1 cellular context compared by ENCODE assay signal in genomic region chr9:126788631-126789349, GRCh38.
TF ChIP-seq lines count a peak whose summit lies in the region.

No MANE protein-coding gene starts in this region.

TF ChIP-seq in GM12878, 131 proteins besides CTCF, POLR2A, EP300 and RAD21 (continued from another document):
- no peak for TF ChIP-seq ZBED1 (IDR thresholded peaks at IDR 0.05; ENCODE audit: borderline replicate concordance)
- TF ChIP-seq SIN3A (IDR thresholded peaks at IDR 0.05; ENCODE audit: low read depth, low read length) = no peak
- TF ChIP-seq NFXL1 (IDR thresholded peaks at IDR 0.05; ENCODE audit: borderline replicate concordance) = no peak
- no peak for TF ChIP-seq IKZF1 (conservative IDR thresholded peaks at IDR 0.05)
- TF ChIP-seq RB1 (IDR thresholded peaks at IDR 0.05; ENCODE audit: borderline replicate concordance) = no peak
